Comparison of ENCODE assay signal across 22 cellular contexts in the genomic region with DNA sequence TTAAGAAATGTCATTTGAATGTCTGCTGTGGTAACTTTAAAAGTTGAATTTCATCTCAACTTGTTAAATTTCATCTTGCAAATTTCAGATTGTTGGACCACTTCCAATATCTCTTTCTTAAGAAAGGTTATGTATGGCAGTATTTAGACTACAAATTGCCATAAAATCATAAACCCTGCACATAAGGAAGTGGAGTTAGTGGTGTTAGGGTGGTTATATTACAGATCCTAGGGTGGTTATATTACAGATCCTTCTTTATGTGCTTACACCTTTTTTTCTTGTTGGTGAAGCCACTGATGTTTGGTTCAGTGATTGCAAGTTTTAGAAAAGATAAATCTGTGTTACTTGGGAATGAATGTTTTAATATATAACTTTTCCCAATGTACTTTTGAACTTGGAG.
"Had no signal": no experiment of that assay in that cellular context is flagged by ENCODE, and none has a peak within 500 bp of the region (broad histone marks: within the 10 kb centered on the region; RNA-seq: fewer than 3 reads in every experiment).

No MANE protein-coding gene starts in this region.

- DNase-seq: activated CD4-positive, alpha-beta T cell treated with anti-CD3 and anti-CD28 coated beads, Interleukin-2, amount 10 ng/mL, durations not matched to agents 7 days and 5 days; activated CD4-positive, CD25-positive, alpha-beta regulatory T cell; activated CD8-positive, alpha-beta memory T cell treated with anti-CD3 and anti-CD28 coated beads, Interleukin-2, amount 50 U/mL, for 4 hours; activated CD8-positive, alpha-beta T cell treated with anti-CD3 and anti-CD28 coated beads for 36 hours; activated naive CD4-positive, alpha-beta T cell treated with anti-CD3 and anti-CD28 coated beads, Interleukin-2, amount 50 U/mL, for 16 hours; activated naive CD8-positive, alpha-beta T cell treated with anti-CD3 and anti-CD28 coated beads, Interleukin-2, amount 10 ng/mL, durations not matched to agents 7 days and 5 days; activated T-cell treated with anti-CD3 and anti-CD28 coated beads, Interleukin-2, amount 50 U/mL, for 72 hours; aorta; caudate nucleus; Karpas-422; NCI-H1105 treated with DMSO at 0.1 percent for 48 hours; NCI-H1436 treated with DMSO at 0.1 percent for 48 hours; NCI-H187; NCI-H2081 treated with DMSO at 0.1 percent for 48 hours; NCI-H446; NCI-H524; SHP77 treated with DMSO at 0.1 percent for 48 hours; T-cell had no signal

- FAIRE-seq: K562, RCC 7860 had no signal

- H3K4me1 Mint-ChIP-seq: activated CD4-positive, alpha-beta T cell treated with anti-CD3 and anti-CD28 coated beads, Interleukin-2, amount 10 ng/mL, durations not matched to agents 7 days and 5 days; activated naive CD8-positive, alpha-beta T cell treated with anti-CD3 and anti-CD28 coated beads, Interleukin-2, amount 10 ng/mL, durations not matched to agents 7 days and 5 days; T-cell had no signal

- H3K36me3 Mint-ChIP-seq: activated naive CD8-positive, alpha-beta T cell treated with anti-CD3 and anti-CD28 coated beads, Interleukin-2, amount 10 ng/mL, durations not matched to agents 7 days and 5 days; T-cell had no signal

- H3K9me3 ChIP-seq: breast epithelium had no signal

- H3K27ac ChIP-seq: breast epithelium, VCaP had no signal

- ATAC-seq: activated CD8-positive, alpha-beta T cell treated with anti-CD3 and anti-CD28 coated beads for 36 hours; activated T-cell treated with anti-CD3 and anti-CD28 coated beads, Interleukin-2, amount 50 U/mL, for 72 hours; K562; T-cell had no signal

- H3K9me3 Mint-ChIP-seq: activated CD4-positive, alpha-beta T cell treated with anti-CD3 and anti-CD28 coated beads, Interleukin-2, amount 10 ng/mL, durations not matched to agents 7 days and 5 days; activated CD8-positive, alpha-beta T cell treated with anti-CD3 and anti-CD28 coated beads for 36 hours; activated naive CD8-positive, alpha-beta T cell treated with anti-CD3 and anti-CD28 coated beads, Interleukin-2, amount 10 ng/mL, durations not matched to agents 7 days and 5 days; activated T-cell treated with anti-CD3 and anti-CD28 coated beads, Interleukin-2, amount 50 U/mL, for 72 hours; T-cell had no signal

- H3K27me3 ChIP-seq: breast epithelium had no signal

- H3K27ac Mint-ChIP-seq: activated CD4-positive, alpha-beta T cell treated with anti-CD3 and anti-CD28 coated beads, Interleukin-2, amount 10 ng/mL, durations not matched to agents 7 days and 5 days; activated CD8-positive, alpha-beta T cell treated with anti-CD3 and anti-CD28 coated beads for 36 hours; activated naive CD8-positive, alpha-beta T cell treated with anti-CD3 and anti-CD28 coated beads, Interleukin-2, amount 10 ng/mL, durations not matched to agents 7 days and 5 days; activated T-cell treated with anti-CD3 and anti-CD28 coated beads, Interleukin-2, amount 50 U/mL, for 72 hours; T-cell had no signal

- H3K4me1 ChIP-seq: breast epithelium had no signal

- H3K4me3 ChIP-seq: breast epithelium, K562 had no signal

- H3K36me3 ChIP-seq: breast epithelium had no signal

- H3K4me3 Mint-ChIP-seq: activated CD4-positive, alpha-beta T cell treated with anti-CD3 and anti-CD28 coated beads, Interleukin-2, amount 10 ng/mL, durations not matched to agents 7 days and 5 days; activated CD8-positive, alpha-beta T cell treated with anti-CD3 and anti-CD28 coated beads for 36 hours; activated naive CD8-positive, alpha-beta T cell treated with anti-CD3 and anti-CD28 coated beads, Interleukin-2, amount 10 ng/mL, durations not matched to agents 7 days and 5 days; activated T-cell treated with anti-CD3 and anti-CD28 coated beads, Interleukin-2, amount 50 U/mL, for 72 hours; T-cell had no signal
